20 cellular contexts compared by ENCODE assay signal in the genomic region with DNA sequence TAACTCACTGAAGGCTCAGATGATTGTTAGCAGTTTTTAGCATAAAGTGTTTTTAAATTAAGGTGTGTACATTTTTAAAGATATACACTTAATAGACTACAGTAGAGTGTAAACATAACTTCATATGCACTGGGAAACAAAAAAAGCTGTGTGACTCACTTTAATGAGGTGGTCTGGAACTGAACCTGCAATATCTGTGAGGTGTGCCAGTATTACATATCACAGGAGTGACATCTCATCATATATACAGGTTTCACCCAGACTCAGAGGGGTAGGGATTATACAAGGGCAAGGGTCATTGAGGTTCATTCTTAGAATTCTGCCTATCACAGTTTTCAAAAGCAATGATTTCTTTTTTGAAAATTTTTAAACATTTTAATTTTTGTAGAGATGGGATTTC.
"Had no signal": no experiment of that assay in that cellular context is flagged by ENCODE, and none has a peak within 500 bp of the region (broad histone marks: within the 10 kb centered on the region; RNA-seq: fewer than 3 reads in every experiment).

No MANE protein-coding gene starts in this region.

- H3K9ac ChIP-seq: SK-N-SH had no signal

- H3K9me2 ChIP-seq: SK-N-SH had no signal

- H3K9me3 ChIP-seq: SK-N-SH had no signal

- H3K27ac ChIP-seq: RWPE1 had no signal

- H3K4me2 ChIP-seq: SK-N-SH had no signal

- ATAC-seq: HepG2, Panc1 had no signal

- DNase-seq: IMR-90, Kasumi-1, KG1, MV-4-11, NCI-H1048, NCI-H1105, NCI-H1417, NCI-H1436 treated with DMSO at 0.1 percent for 48 hours, NCI-H1694, NCI-H187 treated with DMSO at 0.1 percent for 48 hours, NCI-H2029 treated with DMSO at 0.1 percent for 48 hours, NCI-H2171 treated with DMSO at 0.1 percent for 48 hours, NCI-H524, NCI-H526 treated with DMSO at 0.1 percent for 48 hours, NCI-H748 treated with DMSO at 0.1 percent for 48 hours, SHP77, SK-N-SH had no signal
